Comparison of ENCODE assay signal across 7 cellular contexts in genomic region chr2:111596808-111597705, GRCh38.
DNase-seq lines count a peak whose midpoint lies in the region; ATAC-seq and TF ChIP-seq lines count a peak whose summit lies in the region.
"Not testable (repeated sequence)": the region's sequence is repeated elsewhere in the genome, so short reads cannot be mapped to it uniquely, and the experiment has no call there.

No MANE protein-coding gene starts in this region.

- RAD21 ChIA-PET in HCT116 (lab: Charles Lee; ENCODE audit: low non-redundant PET in 1 of 2, low total read pairs in 2 of 2, uncharacterized antibody in 2 of 2, unreplicated experiment in 2 of 2) = not testable (repeated sequence)

- H3K27ac Mint-ChIP-seq in WTC11; memory B cell; stimulated activated naive B cell treated with anti-CD40 and anti-IgM and Interleukin-4, amounts not matched to agents 10 μg/mL and 1 μg/mL and 100 μg/mL, for 72 hours: not testable (repeated sequence)

- not testable (repeated sequence) for H3K27me3 ChIP-seq in HCT116 (ENCODE audit: insufficient read depth, low read length); OCI-LY1 (ENCODE audit: insufficient read depth, low read length); cardiac muscle cell

- H3K27me3 Mint-ChIP-seq in WTC11 (ENCODE audit: low read depth); memory B cell; stimulated activated naive B cell treated with anti-CD40 and anti-IgM and Interleukin-4, amounts not matched to agents 10 μg/mL and 1 μg/mL and 100 μg/mL, for 72 hours: not testable (repeated sequence)

- not testable (repeated sequence) for H3K36me3 Mint-ChIP-seq in WTC11; memory B cell; stimulated activated naive B cell treated with anti-CD40 and anti-IgM and Interleukin-4, amounts not matched to agents 10 μg/mL and 1 μg/mL and 100 μg/mL, for 72 hours

- H3K9me3 ChIP-seq in HCT116 (ENCODE audit: control insufficient read depth in 1 of 2, insufficient read depth in 1 of 2, low read depth in 1 of 2, low read length in 2 of 2); OCI-LY1 (ENCODE audit: low read length); cardiac muscle cell (ENCODE audit: low read depth): not testable (repeated sequence)

- not testable (repeated sequence) for H3F3A ChIP-seq in OCI-LY1 (ENCODE audit: insufficient read depth, low read length)

- BruUV-seq in HCT116 (replicated peaks; lab: Mats Ljungman, UMichigan) = not testable (repeated sequence)

- not testable (repeated sequence) for H3K9me2 ChIP-seq in HCT116 (ENCODE audit: insufficient read depth); OCI-LY1 (ENCODE audit: low read depth, low read length)

- not testable (repeated sequence) for H4K20me1 ChIP-seq in HCT116 (ENCODE audit: insufficient read depth); OCI-LY1 (ENCODE audit: insufficient read depth, low read length)

- intact Hi-C loops in HCT116 (cut with micrococcal nuclease) = not testable (repeated sequence)

- not testable (repeated sequence) for TF ChIP-seq CTCF in HCT116 (IDR thresholded peaks at IDR 0.05 in 2 of 3, conservative IDR thresholded peaks at IDR 0.05 in 1 of 3; ENCODE audit: borderline replicate concordance in 1 of 3, insufficient read depth in 1 of 3, low read depth in 2 of 3, low read length in 2 of 3); OCI-LY1 (IDR thresholded peaks at IDR 0.05; ENCODE audit: low read length); WTC11 (IDR thresholded peaks at IDR 0.05)
- TF ChIP-seq CTCF in choroid plexus epithelial cell (conservative IDR thresholded peaks at IDR 0.05; ENCODE audit: low read depth, low read length) (peak; percentile 4), cardiac muscle cell (IDR thresholded peaks at IDR 0.05; ENCODE audit: low read depth, low read length) (peak; percentile 14)

- H3K36me3 ChIP-seq in HCT116 (ENCODE audit: control insufficient read depth in 1 of 2, insufficient read depth in 2 of 2, low read length in 2 of 2); OCI-LY1 (ENCODE audit: insufficient read depth, low read length); cardiac muscle cell: not testable (repeated sequence)

- CTCF ChIA-PET in HCT116 (lab: Charles Lee) = not testable (repeated sequence)
- CTCF ChIA-PET in WTC11 (lab: Charles Lee) = interaction anchor here (0.7 kb wide), 1 partner anchor 105 kb away, joined by 4 read pairs; no protein-coding TSS in a partner anchor

- not testable (repeated sequence) for H3K4me3 Mint-ChIP-seq in WTC11; memory B cell; stimulated activated naive B cell treated with anti-CD40 and anti-IgM and Interleukin-4, amounts not matched to agents 10 μg/mL and 1 μg/mL and 100 μg/mL, for 72 hours

- POLR2A ChIA-PET in HCT116 (lab: Charles Lee); WTC11 (lab: Charles Lee): not testable (repeated sequence)

- TF ChIP-seq RAD21 in HCT116 (IDR thresholded peaks at IDR 0.05; ENCODE audit: low read depth) = not testable (repeated sequence)

- ATAC-seq in HCT116 = peak; percentile 96
- peak; percentile 97 for ATAC-seq in WTC11
- peak; percentile 31 for ATAC-seq in memory B cell (ENCODE audit: low read depth)
- ATAC-seq in stimulated activated naive B cell treated with anti-CD40 and anti-IgM and Interleukin-4, amounts not matched to agents 10 μg/mL and 1 μg/mL and 100 μg/mL, for 72 hours (replicated peaks) = peak; percentile 75 to 83

- not testable (repeated sequence) for H3K4me3 ChIP-seq in HCT116 (replicated peaks in 1 of 2; ENCODE audit: low read depth in 1 of 2, low read length in 2 of 2); OCI-LY1 (ENCODE audit: low read depth, low read length, poor library complexity, severe bottlenecking); choroid plexus epithelial cell (ENCODE audit: low read depth, low read length); cardiac muscle cell

- not testable (repeated sequence) for H2AFZ ChIP-seq in HCT116 (ENCODE audit: low read depth, low read length, poor library complexity, severe bottlenecking); OCI-LY1 (ENCODE audit: low read length)

- H3K27ac ChIP-seq in HCT116 (ENCODE audit: low read depth, low read length); cardiac muscle cell: not testable (repeated sequence)
- peak overlapping the region; percentile 10 for H3K27ac ChIP-seq in OCI-LY1 (ENCODE audit: low read depth, low read length, poor library complexity, severe bottlenecking)

- H3K4me1 Mint-ChIP-seq in WTC11; memory B cell; stimulated activated naive B cell treated with anti-CD40 and anti-IgM and Interleukin-4, amounts not matched to agents 10 μg/mL and 1 μg/mL and 100 μg/mL, for 72 hours: not testable (repeated sequence)

- not testable (repeated sequence) for H3K79me2 ChIP-seq in HCT116 (ENCODE audit: insufficient read depth, low read length); OCI-LY1 (ENCODE audit: insufficient read depth, low read length)

- H3K4me1 ChIP-seq in HCT116 (ENCODE audit: control insufficient read depth in 1 of 2, insufficient read depth in 2 of 2, low read length in 2 of 2); OCI-LY1 (ENCODE audit: insufficient read depth, low read length, severe bottlenecking); cardiac muscle cell (ENCODE audit: low read depth): not testable (repeated sequence)

- H3K9ac ChIP-seq in HCT116 (ENCODE audit: low read length); OCI-LY1 (ENCODE audit: low read length): not testable (repeated sequence)

- TF ChIP-seq POLR2A in HCT116 (IDR thresholded peaks at IDR 0.05; ENCODE audit: borderline replicate concordance, extremely low read depth, insufficient read depth, insufficient read length) = not testable (repeated sequence)

- H3K9me3 Mint-ChIP-seq in WTC11; memory B cell; stimulated activated naive B cell treated with anti-CD40 and anti-IgM and Interleukin-4, amounts not matched to agents 10 μg/mL and 1 μg/mL and 100 μg/mL, for 72 hours: not testable (repeated sequence)

- not testable (repeated sequence) for H3K4me2 ChIP-seq in HCT116 (ENCODE audit: low read length); OCI-LY1 (ENCODE audit: low read length)

- DNase-seq in HCT116 (ENCODE audit: low read depth, low spot score); WTC11 (ENCODE audit: low spot score); choroid plexus epithelial cell (ENCODE audit: low read depth); cardiac muscle cell (ENCODE audit: low read depth in 1 of 2, low spot score in 1 of 2); memory B cell (ENCODE audit: low spot score in 2 of 2); stimulated activated naive B cell treated with anti-CD40 and anti-IgM and Interleukin-4, amounts not matched to agents 10 μg/mL and 1 μg/mL and 100 μg/mL, for 72 hours: not testable (repeated sequence)

Comparison
In these comparisons a context has a peak if more than half of its experiments do, and no peak if none do; other contexts are left out.
1. ATAC-seq: peak in every context shown above with its lines; median percentile 97 in WTC11; 96 in HCT116; 79 in stimulated activated naive B cell treated with anti-CD40 and anti-IgM and Interleukin-4, amounts not matched to agents 10 μg/mL and 1 μg/mL and 100 μg/mL, for 72 hours; 31 in memory B cell.